2 cellular contexts compared by ENCODE assay signal in genomic region chr6:43988801-43989200, GRCh38.
TF ChIP-seq lines count a peak whose summit lies in the region.

No MANE protein-coding gene starts in this region.

TF ChIP-seq in HEK293, 187 proteins besides CTCF, POLR2A, EP300 and RAD21 (continued from another document):
- TF ChIP-seq PRDM10 (tag by site-specific recombination; IDR thresholded peaks at IDR 0.05) (no peak), ZNF548 (tag by site-specific recombination; IDR thresholded peaks at IDR 0.05) (no peak), ZBTB6 (tag by site-specific recombination; IDR thresholded peaks at IDR 0.05) (no peak), ZBTB49 (tag by site-specific recombination; IDR thresholded peaks at IDR 0.05; ENCODE audit: low read depth) (no peak), ELK4 (IDR thresholded peaks at IDR 0.05; ENCODE audit: borderline replicate concordance, low read depth, low read length) (no peak)

TF ChIP-seq in K562, 482 proteins besides CTCF, POLR2A, EP300 and RAD21 (continued from another document and continues in another):
- no peak for TF ChIP-seq ETS1 (conservative IDR thresholded peaks at IDR 0.05; ENCODE audit: control insufficient read depth, low read depth, low read length)
- TF ChIP-seq ZNF507 (tag; conservative IDR thresholded peaks at IDR 0.05) = no peak
- TF ChIP-seq ZNF561 (CRISPR knock-in tag; conservative IDR thresholded peaks at IDR 0.05) = no peak
- TF ChIP-seq ATF1 (CRISPR knock-in tag; IDR thresholded peaks at IDR 0.05) = no peak
- TF ChIP-seq ATF1 (tag; IDR thresholded peaks at IDR 0.05) = no peak
- 0 out of 4 replicates have a peak, but pooled peaks of 1 of the 2 experiments have one; percentile 32 for TF ChIP-seq HDAC1 (IDR thresholded peaks at IDR 0.05)
- no peak for TF ChIP-seq SMC3 (conservative IDR thresholded peaks at IDR 0.05; ENCODE audit: insufficient read depth, low read depth, low read length)
- peak; percentile 96 for TF ChIP-seq ZFP36 (IDR thresholded peaks at IDR 0.05; ENCODE audit: low read depth, low read length, partially characterized antibody)
- no peak for TF ChIP-seq SMARCE1 (IDR thresholded peaks at IDR 0.05)
- TF ChIP-seq KAT8 (IDR thresholded peaks at IDR 0.05; ENCODE audit: low read depth) = no peak
- no peak for TF ChIP-seq JUNB (CRISPR knock-in tag; conservative IDR thresholded peaks at IDR 0.05)
- TF ChIP-seq FOXM1 (IDR thresholded peaks at IDR 0.05; ENCODE audit: low read depth) = 0 out of 2 replicates have a peak, but pooled peaks have one; percentile 21
- TF ChIP-seq FOXM1 (CRISPR knock-in tag; IDR thresholded peaks at IDR 0.05; ENCODE audit: low read depth) = no peak
- no peak for TF ChIP-seq ELF2 (CRISPR knock-in tag; IDR thresholded peaks at IDR 0.05)
- no peak for TF ChIP-seq CREBBP (IDR thresholded peaks at IDR 0.05; ENCODE audit: low read depth, low read length)
- peak in 1 of 2 experiments; percentile 62; a peak in 1 of 4 replicates for TF ChIP-seq RCOR1 (IDR thresholded peaks at IDR 0.05; ENCODE audit: borderline replicate concordance in 1 of 2, low read depth in 2 of 2, low read length in 2 of 2)
- TF ChIP-seq RBM34 (IDR thresholded peaks at IDR 0.05; ENCODE audit: borderline replicate concordance, insufficient read depth, low read length) = no peak
- no peak for TF ChIP-seq MNT (conservative IDR thresholded peaks at IDR 0.05)
- 0 out of 2 replicates have a peak, but pooled peaks have one; percentile 39 for TF ChIP-seq ZNF354B (CRISPR knock-in tag; IDR thresholded peaks at IDR 0.05)
- no peak for TF ChIP-seq ZNF830 (CRISPR knock-in tag; IDR thresholded peaks at IDR 0.05)
- TF ChIP-seq SP1 (CRISPR knock-in tag; IDR thresholded peaks at IDR 0.05) = 0 out of 2 replicates have a peak, but pooled peaks have one; percentile 19
- TF ChIP-seq HDAC2 (IDR thresholded peaks at IDR 0.05) = peak; percentile 92
- TF ChIP-seq ETV1 (tag; conservative IDR thresholded peaks at IDR 0.05; ENCODE audit: low read depth) = no peak
- TF ChIP-seq NR4A1 (CRISPR knock-in tag; IDR thresholded peaks at IDR 0.05) = no peak
- TF ChIP-seq NR4A1 (tag; IDR thresholded peaks at IDR 0.05) = no peak
- no peak for TF ChIP-seq FOXP4 (CRISPR knock-in tag; IDR thresholded peaks at IDR 0.05; ENCODE audit: borderline replicate concordance)
- no peak for TF ChIP-seq NKRF (IDR thresholded peaks at IDR 0.05; ENCODE audit: borderline replicate concordance)
- no peak for TF ChIP-seq ZNF79 (CRISPR knock-in tag; IDR thresholded peaks at IDR 0.05; ENCODE audit: low read depth)
- no peak for TF ChIP-seq ZNF407 (IDR thresholded peaks at IDR 0.05; ENCODE audit: low read depth)
- TF ChIP-seq RBM25 (IDR thresholded peaks at IDR 0.05; ENCODE audit: low read depth, low read length, severe bottlenecking) = peak; percentile 99
- TF ChIP-seq ZNF436 (CRISPR knock-in tag; IDR thresholded peaks at IDR 0.05) = no peak
- TF ChIP-seq ZNF311 (CRISPR knock-in tag; IDR thresholded peaks at IDR 0.05) = no peak
- TF ChIP-seq ZNF165 (CRISPR knock-in tag; IDR thresholded peaks at IDR 0.05; ENCODE audit: borderline replicate concordance) = no peak
- no peak for TF ChIP-seq PCBP2 (IDR thresholded peaks at IDR 0.05; ENCODE audit: low read depth, low read length, poor library complexity, severe bottlenecking)
- no peak for TF ChIP-seq DLX4 (CRISPR knock-in tag; IDR thresholded peaks at IDR 0.05)
- no peak for TF ChIP-seq PURB (CRISPR knock-in tag; IDR thresholded peaks at IDR 0.05; ENCODE audit: low read depth)
- TF ChIP-seq ZNF75A (CRISPR knock-in tag; IDR thresholded peaks at IDR 0.05) = no peak
- peak; percentile 37; the same call in 1 of the 2 replicates for TF ChIP-seq PTBP1 (IDR thresholded peaks at IDR 0.05; ENCODE audit: low read depth, low read length)
- no peak for TF ChIP-seq HNRNPL (IDR thresholded peaks at IDR 0.05; ENCODE audit: low read depth, low read length)
- TF ChIP-seq ZNF584 (CRISPR knock-in tag; IDR thresholded peaks at IDR 0.05; ENCODE audit: low read depth) = no peak
- TF ChIP-seq JUND (IDR thresholded peaks at IDR 0.05; ENCODE audit: borderline replicate concordance, low read depth, low read length) = no peak
- TF ChIP-seq JUND (tag; IDR thresholded peaks at IDR 0.05; ENCODE audit: borderline replicate concordance, low read depth, low read length) = no peak
- TF ChIP-seq HOMEZ (CRISPR knock-in tag; IDR thresholded peaks at IDR 0.05) = no peak
- no peak for TF ChIP-seq SREBF1 (IDR thresholded peaks at IDR 0.05; ENCODE audit: borderline replicate concordance, low read depth, low read length)
- no peak for TF ChIP-seq CGGBP1 (CRISPR knock-in tag; IDR thresholded peaks at IDR 0.05)
- TF ChIP-seq TCF3 (CRISPR knock-in tag; IDR thresholded peaks at IDR 0.05) = no peak
- TF ChIP-seq NFE2 (IDR thresholded peaks at IDR 0.05; ENCODE audit: low read depth) = no peak
- no peak for TF ChIP-seq GTF2A2 (tag; IDR thresholded peaks at IDR 0.05)
- TF ChIP-seq GABPA (tag; conservative IDR thresholded peaks at IDR 0.05; ENCODE audit: low read depth) = no peak
- TF ChIP-seq SMAD3 (CRISPR knock-in tag; conservative IDR thresholded peaks at IDR 0.05) = no peak
- TF ChIP-seq BDP1 (IDR thresholded peaks at IDR 0.05; ENCODE audit: insufficient read depth, insufficient read length) = no peak
- no peak for TF ChIP-seq ZNF384 (IDR thresholded peaks at IDR 0.05; ENCODE audit: low read depth, low read length)
- no peak for TF ChIP-seq HSF4 (CRISPR knock-in tag; IDR thresholded peaks at IDR 0.05; ENCODE audit: borderline replicate concordance)
- no peak for TF ChIP-seq MTA1 (IDR thresholded peaks at IDR 0.05; ENCODE audit: borderline replicate concordance)
